In genomic region chr19:2805261-2805900, GRCh38 we compare ENCODE assay signal across 23 cellular contexts.
"Had no signal": no experiment of that assay in that cellular context is flagged by ENCODE, and none has a peak within 500 bp of the region (broad histone marks: within the 10 kb centered on the region; RNA-seq: fewer than 3 reads in every experiment).

No MANE protein-coding gene starts in this region.

- H3K27me3 Mint-ChIP-seq: central memory CD8-positive, alpha-beta T cell had no signal

- DNase-seq: effector memory CD4-positive, alpha-beta T cell; gastrocnemius medialis; heart right ventricle; left ventricle myocardium inferior; lower lobe of right lung; mesenchymal stem cell; midbrain; nucleus accumbens; pancreas; spleen; stimulated activated CD4-positive, alpha-beta T cell treated with anti-CD3 and anti-CD28 coated beads, Interleukin-15, amount 100 ng/mL, for 24 hours; stimulated activated CD4-positive, alpha-beta T cell treated with anti-CD3 and anti-CD28 coated beads, Interleukin-1b, Interleukin-23, amount 100 ng/mL, for 48 hours; stimulated activated CD4-positive, alpha-beta T cell treated with anti-CD3 and anti-CD28 coated beads, Interleukin-4, amount 100 ng/mL, for 4 hours; stimulated activated naive CD4-positive, alpha-beta T cell treated with Interleukin-2 at 50 U/mL for 16 hours; tibial artery; upper lobe of right lung had no signal

- H3K9me3 ChIP-seq: gastrocnemius medialis, heart right ventricle, left ventricle myocardium inferior, lower lobe of right lung, pancreas, prostate gland, spleen, tibial artery, upper lobe of right lung, vagina had no signal

- H3K27ac ChIP-seq: gastrocnemius medialis, heart right ventricle, left ventricle myocardium inferior, lower lobe of right lung, pancreas, prostate gland, spleen, tibial artery, upper lobe of right lung, vagina had no signal

- H3K9me3 Mint-ChIP-seq: central memory CD8-positive, alpha-beta T cell had no signal

- H3K4me3 Mint-ChIP-seq: central memory CD8-positive, alpha-beta T cell had no signal

- H3K4me3 ChIP-seq: gastrocnemius medialis, heart right ventricle, left ventricle myocardium inferior, lower lobe of right lung, pancreas, prostate gland, spleen, tibial artery, upper lobe of right lung, vagina had no signal

- FAIRE-seq: endometrium, islet of Langerhans, pancreas had no signal

- H3K27me3 ChIP-seq: gastrocnemius medialis, heart right ventricle, pancreas, spleen, tibial artery, upper lobe of right lung, vagina had no signal

- H3K4me1 ChIP-seq: gastrocnemius medialis, heart right ventricle, lower lobe of right lung, pancreas, prostate gland, spleen, tibial artery, upper lobe of right lung, vagina had no signal

- ATAC-seq: esophagus mucosa, gastrocnemius medialis, heart right ventricle, lower lobe of right lung, pancreas, sciatic nerve, upper lobe of right lung had no signal
